ENCODE assay signal across 20 cellular contexts in the genomic region with DNA sequence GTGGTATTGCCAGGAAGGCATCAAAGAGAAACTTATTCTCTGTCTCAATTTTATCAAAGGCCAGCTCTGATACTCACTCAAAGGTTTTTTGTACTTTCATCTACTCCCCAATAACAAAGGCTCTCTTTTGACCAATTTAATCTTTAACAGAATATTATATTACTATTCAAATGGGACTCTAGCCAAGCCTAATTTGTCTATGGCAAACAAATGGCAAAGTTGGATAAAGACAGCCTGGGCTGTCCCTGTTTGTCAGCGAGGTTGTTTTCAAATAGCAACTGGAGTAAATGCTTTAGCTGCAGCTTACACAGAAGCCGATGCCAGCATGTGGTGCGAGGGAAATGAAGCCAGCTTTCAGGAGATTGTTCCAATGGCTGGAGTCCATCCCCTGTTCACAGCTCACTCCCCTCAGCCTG.
DNase-seq lines count a peak whose midpoint lies in the region; ATAC-seq, FAIRE-seq and TF ChIP-seq lines count a peak whose summit lies in the region.
"Had no signal": no experiment of that assay in that cellular context is flagged by ENCODE, and none has a peak within 500 bp of the region (broad histone marks: within the 10 kb centered on the region; RNA-seq: fewer than 3 reads in every experiment).

No MANE protein-coding gene starts in this region.

- DNase-seq in NCI-H2196 (lab: John Stamatoyannopoulos, UW; ENCODE audit: unreplicated experiment): peak; percentile 1
- no peak for DNase-seq in NCI-H2196 treated with DMSO at 0.1 percent for 48 hours (lab: John Stamatoyannopoulos, UW; ENCODE audit: unreplicated experiment)
- DNase-seq in caudate nucleus (lab: John Stamatoyannopoulos, UW): peak in 43 of 61 donors; percentile 1 to 73 (median 25)
- peak in 1 of 3 donors; percentile 23 for DNase-seq in right lobe of liver
- peak in 38 of 49 donors; percentile 2 to 62 (median 22) for DNase-seq in substantia nigra (lab: John Stamatoyannopoulos, UW)
- DNase-seq in H9: no peak
- no peak for DNase-seq in GM19239 (ENCODE audit: insufficient read length, low spot score)
- no peak for DNase-seq in activated naive CD4-positive, alpha-beta T cell treated with Interleukin-2 at 50 U/mL for 16 hours
- DNase-seq: activated CD4-positive, CD25-positive, alpha-beta regulatory T cell treated with anti-CD3 and anti-CD28 coated beads, Interleukin-2, amount 50 U/mL, for 72 hours; activated T-cell treated with anti-CD3 and anti-CD28 coated beads, Interleukin-2, amount 50 U/mL, for 48 hours; BE2C; heart left ventricle; IMR-90; NCI-H1436; T1000 had no signal

- no peak overlapping the region for H3K9ac ChIP-seq in H9 (ENCODE audit: extremely low read depth, insufficient read length, low read length)

- WGBS in right lobe of liver (ENCODE audit: insufficient coverage, low coverage, low lambda C conversion rate, missing lambda C conversion rate): 6% methylated on average over 3 of the region's 3 CpGs
- WGBS in H9 (ENCODE audit: extremely low coverage, insufficient read length, low lambda C conversion rate): no CpG with 5 or more reads among the region's 3 CpGs

- no peak overlapping the region for H3K14ac ChIP-seq in H9 (ENCODE audit: insufficient read depth, low read length)

- no peaks in the 10 kb centered on the region for H3K23me2 ChIP-seq in H9 (ENCODE audit: insufficient read length, low read depth, low read length, poor library complexity, severe bottlenecking)

- H3K27ac Mint-ChIP-seq in H9: no peak overlapping the region
- H3K27ac Mint-ChIP-seq: activated naive CD4-positive, alpha-beta T cell treated with anti-CD3 and anti-CD28 coated beads, Interleukin-2, amount 50 U/mL, for 24 hours had no signal

- H3K79me1 ChIP-seq in H9 (ENCODE audit: insufficient read depth, low read depth, low read length, poor library complexity, severe bottlenecking): no peaks in the 10 kb centered on the region

- no peak for TF ChIP-seq POLR2A in right lobe of liver (IDR thresholded peaks at IDR 0.05)

- no peak overlapping the region for H2BK12ac ChIP-seq in H9 (ENCODE audit: insufficient read length, low read depth, low read length)

- intact Hi-C loops in right lobe of liver (cut with DNase I): no loop called here

- H2BK15ac ChIP-seq in H9 (ENCODE audit: low read depth, low read length): no peak overlapping the region

- H4K8ac ChIP-seq in H9 (replicated peaks; ENCODE audit: insufficient read length, low read depth, low read length): no peak overlapping the region

- H3K79me2 ChIP-seq in H9 (ENCODE audit: insufficient read depth, low read length): no peaks in the 10 kb centered on the region

- no peak overlapping the region for H3K4me2 ChIP-seq in H9 (ENCODE audit: insufficient read depth, insufficient read length, low read length)

- H4K91ac ChIP-seq in H9 (ENCODE audit: insufficient read length, low read depth, low read length): no peak overlapping the region

- no peak overlapping the region for H3K4ac ChIP-seq in H9 (ENCODE audit: low read depth, low read length)

- H3T11ph ChIP-seq in H9 (ENCODE audit: low read length): no peak overlapping the region

- no peaks in the 10 kb centered on the region for H4K20me1 ChIP-seq in H9 (ENCODE audit: control insufficient read depth, insufficient read depth, insufficient read length)

- H3K27me3 ChIP-seq in right lobe of liver: no peaks in the 10 kb centered on the region
- no peaks in the 10 kb centered on the region for H3K27me3 ChIP-seq in H9 (ENCODE audit: insufficient read depth, low read length)
- H3K27me3 ChIP-seq: BE2C, heart left ventricle had no signal

- TF ChIP-seq CTCF in right lobe of liver (IDR thresholded peaks at IDR 0.05): no peak
- no peak for TF ChIP-seq CTCF in H9 (conservative IDR thresholded peaks at IDR 0.05)

- H3K9me3 Mint-ChIP-seq in H9: no peaks in the 10 kb centered on the region
- H3K9me3 Mint-ChIP-seq: activated naive CD4-positive, alpha-beta T cell treated with anti-CD3 and anti-CD28 coated beads, Interleukin-2, amount 50 U/mL, for 24 hours had no signal

- no peak overlapping the region for H3K18ac ChIP-seq in H9 (ENCODE audit: insufficient read length, low read depth, low read length)

- H3K27me3 Mint-ChIP-seq in H9 (ENCODE audit: low read depth): no peaks in the 10 kb centered on the region; the same call in 1 of the 2 replicates
- H3K27me3 Mint-ChIP-seq: activated naive CD4-positive, alpha-beta T cell treated with anti-CD3 and anti-CD28 coated beads, Interleukin-2, amount 50 U/mL, for 24 hours had no signal

- H3K4me3 Mint-ChIP-seq in H9: no peak overlapping the region
- H3K4me3 Mint-ChIP-seq: activated naive CD4-positive, alpha-beta T cell treated with anti-CD3 and anti-CD28 coated beads, Interleukin-2, amount 50 U/mL, for 24 hours had no signal

- H3K36me3 ChIP-seq in right lobe of liver: no peaks in the 10 kb centered on the region
- H3K36me3 ChIP-seq: BE2C, heart left ventricle had no signal

- H2AK5ac ChIP-seq in H9 (ENCODE audit: insufficient read length, low read length): no peak overlapping the region

- H2AFZ ChIP-seq in H9 (ENCODE audit: low read length): no peak overlapping the region

- H2BK20ac ChIP-seq in H9 (ENCODE audit: low read depth, low read length, poor library complexity, severe bottlenecking): no peak overlapping the region

- H2BK5ac ChIP-seq in H9 (ENCODE audit: insufficient read length, low read length): no peak overlapping the region

- H3K4me1 ChIP-seq in right lobe of liver: no peaks in the 10 kb centered on the region
- peaks cover 11% of the 10 kb centered on the region; the same call in 1 of the 2 replicates for H3K4me1 ChIP-seq in H9 (ENCODE audit: insufficient read depth, low read length)
- H3K4me1 ChIP-seq: BE2C, heart left ventricle had no signal

- H3K23ac ChIP-seq in H9 (ENCODE audit: insufficient read length, low read depth, low read length): no peak overlapping the region

- H3K36me3 Mint-ChIP-seq in H9 (ENCODE audit: insufficient read depth in 1 of 3, low read depth in 3 of 3): no peaks in the 10 kb centered on the region
- H3K36me3 Mint-ChIP-seq: activated naive CD4-positive, alpha-beta T cell treated with anti-CD3 and anti-CD28 coated beads, Interleukin-2, amount 50 U/mL, for 24 hours had no signal

- peaks cover 35 to 36% of the 10 kb centered on the region in 2 experiments for H3K4me1 Mint-ChIP-seq in H9
- H3K4me1 Mint-ChIP-seq: activated naive CD4-positive, alpha-beta T cell treated with anti-CD3 and anti-CD28 coated beads, Interleukin-2, amount 50 U/mL, for 24 hours had no signal

- no peak overlapping the region for H3K4me3 ChIP-seq in right lobe of liver
- H3K4me3 ChIP-seq: coronary artery, heart left ventricle had no signal

- H3K27ac ChIP-seq in caudate nucleus (ENCODE audit: low read depth, low read length) (peak overlapping the region; percentile 71), right lobe of liver (no peak overlapping the region), substantia nigra (ENCODE audit: low read depth, low read length, poor library complexity, severe bottlenecking) (no peak overlapping the region), H9 (ENCODE audit: insufficient read length, low read depth, low read length) (no peak overlapping the region)
- H3K27ac ChIP-seq: coronary artery, heart left ventricle, RWPE1 had no signal

- no peak overlapping the region for H2BK120ac ChIP-seq in H9 (ENCODE audit: low read depth, low read length, poor library complexity, severe bottlenecking)

- H4K5ac ChIP-seq in H9 (ENCODE audit: insufficient read length, low read depth, low read length): no peak overlapping the region

- FAIRE-seq in GM19239 (lab: Jason Lieb, UNC): no peak
- FAIRE-seq: endometrium had no signal

- H3K56ac ChIP-seq in H9 (ENCODE audit: insufficient read length, low read depth, low read length): no peak overlapping the region

- ATAC-seq in right lobe of liver: peak; percentile 41 to 80 (median 56)
- ATAC-seq: heart left ventricle, sciatic nerve had no signal

- no peaks in the 10 kb centered on the region for H3K9me3 ChIP-seq in right lobe of liver
- H3K9me3 ChIP-seq in H9 (ENCODE audit: control insufficient read depth, low read depth, low read length): no peaks in the 10 kb centered on the region
- H3K9me3 ChIP-seq: BE2C, heart left ventricle had no signal

Comparison
In these comparisons a context has a peak if more than half of its experiments do, and no peak if none do; other contexts are left out.
1. DNase-seq: peak in NCI-H2196 (single experiment), caudate nucleus (43 of 61) and substantia nigra (38 of 49); none in NCI-H2196 treated with DMSO at 0.1 percent for 48 hours (single experiment), H9 (single experiment), GM19239 (single experiment) and activated naive CD4-positive, alpha-beta T cell treated with Interleukin-2 at 50 U/mL for 16 hours (single experiment).